ENCODE assay signal across 9 cellular contexts in the genomic region with DNA sequence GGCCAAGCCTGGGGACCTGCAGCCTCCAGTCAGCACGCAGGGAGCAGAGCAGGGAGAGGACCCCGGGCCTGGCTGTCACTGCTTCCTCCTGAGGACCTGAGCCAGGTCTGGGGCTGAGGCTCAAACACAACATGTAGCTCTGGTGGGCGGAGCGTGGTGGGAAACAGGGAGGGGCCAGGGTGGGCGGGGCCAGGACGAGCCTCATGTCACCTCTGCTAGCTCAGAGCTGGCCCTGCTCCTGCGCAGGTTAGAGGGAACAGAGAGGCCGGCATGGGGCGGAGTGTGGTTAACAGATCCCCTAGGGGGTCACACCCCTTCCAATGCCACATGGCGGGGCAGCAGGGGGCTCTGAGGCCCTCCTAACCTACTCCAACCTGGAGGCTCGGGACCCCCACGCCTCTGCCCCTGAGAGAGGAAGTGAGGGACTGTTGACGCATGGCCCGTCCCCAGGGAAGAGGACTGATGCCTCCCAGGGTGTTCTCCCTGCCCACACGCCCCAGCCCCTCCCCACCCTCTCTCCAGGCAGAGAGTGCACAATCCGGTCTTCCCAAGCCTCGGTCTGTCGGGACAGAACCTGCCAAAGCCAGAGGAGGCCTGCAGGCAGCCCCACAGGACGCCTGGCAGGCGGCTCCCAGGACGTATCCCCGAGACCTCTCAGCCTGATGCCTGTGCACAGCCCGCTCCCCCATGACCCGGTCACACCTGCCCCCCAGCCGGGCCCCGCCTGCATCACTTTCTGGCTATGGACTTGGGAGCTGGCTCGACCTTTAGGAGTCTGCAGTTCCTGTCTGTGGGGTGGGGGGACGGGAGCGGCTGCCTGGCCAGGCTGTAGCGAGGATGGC. TPM values are rescaled to one million over a fixed set of nuclear protein-coding genes. Genes with fewer than 3 reads are reported as not detected.
DNase-seq lines count a peak whose midpoint lies in the region; ATAC-seq and TF ChIP-seq lines count a peak whose summit lies in the region.
"Had no signal": no experiment of that assay in that cellular context is flagged by ENCODE, and none has a peak within 500 bp of the region (broad histone marks: within the 10 kb centered on the region; RNA-seq: fewer than 3 reads in every experiment).

No MANE protein-coding gene starts in this region.

- no peaks in the 10 kb centered on the region for H3K9me3 Mint-ChIP-seq in activated CD4-positive, alpha-beta memory T cell treated with anti-CD3 and anti-CD28 coated beads for 36 hours

- ATAC-seq in HG03378 (IDR thresholded peaks at IDR 0.05; ENCODE audit: unreplicated experiment) = no peak
- ATAC-seq in HG02759 (IDR thresholded peaks at IDR 0.05; ENCODE audit: unreplicated experiment) = no peak

- no peak overlapping the region for H3K27ac Mint-ChIP-seq in activated CD4-positive, alpha-beta memory T cell treated with anti-CD3 and anti-CD28 coated beads for 36 hours

- no peaks in the 10 kb centered on the region for H3K36me3 ChIP-seq in kidney epithelial cell (ENCODE audit: control insufficient read depth, insufficient read depth, low read length)
- H3K36me3 ChIP-seq in urinary bladder (ENCODE audit: insufficient read depth) = no peaks in the 10 kb centered on the region
- H3K36me3 ChIP-seq: thoracic aorta had no signal

- peak; percentile 85 for DNase-seq in D341Med (ENCODE audit: low spot score)
- peak; percentile 67 for DNase-seq in HK-2 (ENCODE audit: unreplicated experiment)
- DNase-seq in activated CD4-positive, alpha-beta memory T cell treated with anti-CD3 and anti-CD28 coated beads for 36 hours = peak; percentile 48
- no peak for DNase-seq in kidney epithelial cell (ENCODE audit: low read depth)
- DNase-seq in NCI-H128 (lab: John Stamatoyannopoulos, UW; ENCODE audit: unreplicated experiment) = no peak

- peaks cover 51% of the 10 kb centered on the region for H3K4me1 Mint-ChIP-seq in activated CD4-positive, alpha-beta memory T cell treated with anti-CD3 and anti-CD28 coated beads for 36 hours (ENCODE audit: low read depth)

- TF ChIP-seq CTCF in kidney epithelial cell (IDR thresholded peaks at IDR 0.05; ENCODE audit: insufficient read depth, low read length, poor library complexity, severe bottlenecking) = no peak

- H3K4me3 ChIP-seq in kidney epithelial cell (ENCODE audit: low read depth, low read length) (peak overlapping the region; percentile 12), urinary bladder (ENCODE audit: low read depth, low read length) (no peak overlapping the region)
- H3K4me3 ChIP-seq: thoracic aorta had no signal

- H3K27me3 Mint-ChIP-seq in activated CD4-positive, alpha-beta memory T cell treated with anti-CD3 and anti-CD28 coated beads for 36 hours = no peaks in the 10 kb centered on the region

- intact Hi-C loops in activated CD4-positive, alpha-beta memory T cell treated with anti-CD3 and anti-CD28 coated beads for 36 hours (cut with micrococcal nuclease) = no loop called here

- WGBS in urinary bladder = 50% methylated on average over 30 of the region's 30 CpGs

- H3K27me3 ChIP-seq in kidney epithelial cell (ENCODE audit: control insufficient read depth, insufficient read depth, low read length) = no peaks in the 10 kb centered on the region

- POLR2A ChIA-PET in activated CD4-positive, alpha-beta memory T cell treated with anti-CD3 and anti-CD28 coated beads for 36 hours (lab: Charles Lee) = interaction anchor here (0.8 kb wide), 1 partner anchor 10 kb away, joined by 3 read pairs; no protein-coding TSS in a partner anchor

- H3K4me3 Mint-ChIP-seq in activated CD4-positive, alpha-beta memory T cell treated with anti-CD3 and anti-CD28 coated beads for 36 hours = no peak overlapping the region

- peak overlapping the region; percentile 26 for H3K27ac ChIP-seq in urinary bladder (ENCODE audit: low read depth)
- H3K27ac ChIP-seq: thoracic aorta had no signal

- H3K36me3 Mint-ChIP-seq in activated CD4-positive, alpha-beta memory T cell treated with anti-CD3 and anti-CD28 coated beads for 36 hours = no peaks in the 10 kb centered on the region

- peaks cover 8% of the 10 kb centered on the region for H3K4me1 ChIP-seq in urinary bladder (ENCODE audit: insufficient read depth)

- CTCF ChIA-PET in activated CD4-positive, alpha-beta memory T cell treated with anti-CD3 and anti-CD28 coated beads for 36 hours (lab: Charles Lee) = interaction anchor here (0.6 to 1.4 kb wide), 4 partner anchors 24 to 32 kb away, joined by 3 to 7 read pairs (median 4); no protein-coding TSS in a partner anchor

RNA-seq across cellular contexts. Expression of a gene that starts 15.2 kb away (rescaled TPM):
- total RNA-seq in activated CD4-positive, alpha-beta memory T cell treated with anti-CD3 and anti-CD28 coated beads for 36 hours = 100 to 1,000 TPM; 221 to 234 TPM
- 309 and 349 TPM in 2 replicates for total RNA-seq in kidney epithelial cell
- 62.0 TPM for total RNA-seq in urinary bladder
- polyA plus RNA-seq in urinary bladder = 205 TPM

RNA-seq across cellular contexts. Expression of a gene that starts 33.8 kb away (rescaled TPM):
- total RNA-seq in activated CD4-positive, alpha-beta memory T cell treated with anti-CD3 and anti-CD28 coated beads for 36 hours = 100 to 1,000 TPM; 169 to 183 TPM
- 11.3 and 14.5 TPM in 2 replicates for total RNA-seq in kidney epithelial cell
- total RNA-seq in urinary bladder = 4.0 TPM
- polyA plus RNA-seq in urinary bladder = 1.5 TPM

RNA-seq across cellular contexts. Expression of a gene that starts 41.9 kb away (rescaled TPM):
- 100 to 1,000 TPM; 270 to 272 TPM for total RNA-seq in activated CD4-positive, alpha-beta memory T cell treated with anti-CD3 and anti-CD28 coated beads for 36 hours
- total RNA-seq in kidney epithelial cell (204 and 218 TPM in 2 replicates), urinary bladder (28.8 TPM)
- 167 TPM for polyA plus RNA-seq in urinary bladder

Comparison
In these comparisons a context has a peak if more than half of its experiments do, and no peak if none do; other contexts are left out.
1. DNase-seq: peak in D341Med (single experiment), HK-2 (single experiment) and activated CD4-positive, alpha-beta memory T cell treated with anti-CD3 and anti-CD28 coated beads for 36 hours (single experiment); none in kidney epithelial cell (single experiment) and NCI-H128 (single experiment).
2. RNA of a gene that starts 33.8 kb away (total RNA-seq): 169 to 183 TPM in activated CD4-positive, alpha-beta memory T cell treated with anti-CD3 and anti-CD28 coated beads for 36 hours; 11.3 to 14.5 TPM in kidney epithelial cell and 4.0 TPM in urinary bladder (single experiment); every median in the first group is over 10 times any median in the second.